Comparison of ENCODE assay signal across 8 cellular contexts in genomic region chr21:44914176-44914874, GRCh38. TPM values are rescaled to one million over a fixed set of nuclear protein-coding genes. Genes with fewer than 3 reads are reported as not detected.
DNase-seq lines count a peak whose midpoint lies in the region; ATAC-seq and TF ChIP-seq lines count a peak whose summit lies in the region.

No MANE protein-coding gene starts in this region.

- no peaks in the 10 kb centered on the region for H3K9me2 ChIP-seq in OCI-LY7 (ENCODE audit: insufficient read depth, low read length)

- no peaks in the 10 kb centered on the region for H4K20me1 ChIP-seq in OCI-LY7 (ENCODE audit: insufficient read depth, low read length)

- peak overlapping the region; percentile 91 for H3K27ac Mint-ChIP-seq in activated naive CD8-positive, alpha-beta T cell treated with anti-CD3 and anti-CD28 coated beads, Interleukin-2, amount 10 ng/mL, durations not matched to agents 7 days and 5 days
- H3K27ac Mint-ChIP-seq in type B pancreatic cell = no peak overlapping the region

- CTCF ChIA-PET in OCI-LY7 (lab: Charles Lee; ENCODE audit: unreplicated experiment) = interaction anchor here (0.6 kb wide), 2 partner anchors 39 to 40 kb away, joined by 3 read pairs; no protein-coding TSS in a partner anchor

- H3K9me3 Mint-ChIP-seq in activated naive CD8-positive, alpha-beta T cell treated with anti-CD3 and anti-CD28 coated beads, Interleukin-2, amount 10 ng/mL, durations not matched to agents 7 days and 5 days = no peaks in the 10 kb centered on the region
- no peaks in the 10 kb centered on the region for H3K9me3 Mint-ChIP-seq in type B pancreatic cell

- TF ChIP-seq CTCF in GM20000 (IDR thresholded peaks at IDR 0.05; ENCODE audit: extremely low read depth, missing control alignments) = no peak
- no peak for TF ChIP-seq CTCF in OCI-LY7 (conservative IDR thresholded peaks at IDR 0.05; ENCODE audit: low read length)
- TF ChIP-seq CTCF in type B pancreatic cell (conservative IDR thresholded peaks at IDR 0.05) = no peak

- peak overlapping the region; percentile 35 for H3K27ac ChIP-seq in OCI-LY7 (ENCODE audit: low read depth, low read length, poor library complexity, severe bottlenecking)

- peak; percentile 73 for DNase-seq in GM20000 (ENCODE audit: low spot score)
- DNase-seq in OCI-LY7 (ENCODE audit: low spot score) = peak; percentile 69
- DNase-seq in activated naive CD8-positive, alpha-beta T cell treated with anti-CD3 and anti-CD28 coated beads, Interleukin-2, amount 10 ng/mL, durations not matched to agents 7 days and 5 days = peak; percentile 84
- peak; percentile 38 for DNase-seq in stimulated activated CD8-positive, alpha-beta memory T cell treated with anti-CD3 and anti-CD28 coated beads, Interleukin-7, amount 100 ng/mL, for 24 hours (ENCODE audit: low read depth)
- DNase-seq in type B pancreatic cell (ENCODE audit: extremely low spot score, unreplicated experiment) = no peak
- DNase-seq in NCI-H1436 treated with DMSO at 0.1 percent for 48 hours (lab: John Stamatoyannopoulos, UW) = no peak
- DNase-seq in NCI-H2171 treated with DMSO at 0.1 percent for 48 hours (lab: John Stamatoyannopoulos, UW) = no peak

- H2AFZ ChIP-seq in OCI-LY7 (ENCODE audit: low read length) = peak overlapping the region; percentile 64

- ATAC-seq in activated naive CD8-positive, alpha-beta T cell treated with anti-CD3 and anti-CD28 coated beads, Interleukin-2, amount 10 ng/mL, durations not matched to agents 7 days and 5 days (ENCODE audit: low read depth) = peak; percentile 60
- ATAC-seq in GM21360 (IDR thresholded peaks at IDR 0.05; ENCODE audit: unreplicated experiment) = no peak

- peak overlapping the region; percentile 79 for H3K4me3 Mint-ChIP-seq in activated naive CD8-positive, alpha-beta T cell treated with anti-CD3 and anti-CD28 coated beads, Interleukin-2, amount 10 ng/mL, durations not matched to agents 7 days and 5 days
- H3K4me3 Mint-ChIP-seq in type B pancreatic cell = no peak overlapping the region

- H3K36me3 Mint-ChIP-seq in activated naive CD8-positive, alpha-beta T cell treated with anti-CD3 and anti-CD28 coated beads, Interleukin-2, amount 10 ng/mL, durations not matched to agents 7 days and 5 days = peaks cover 29% of the 10 kb centered on the region
- no peaks in the 10 kb centered on the region for H3K36me3 Mint-ChIP-seq in type B pancreatic cell

- no peaks in the 10 kb centered on the region for H3K27me3 Mint-ChIP-seq in activated naive CD8-positive, alpha-beta T cell treated with anti-CD3 and anti-CD28 coated beads, Interleukin-2, amount 10 ng/mL, durations not matched to agents 7 days and 5 days
- peaks cover 18% of the 10 kb centered on the region for H3K27me3 Mint-ChIP-seq in type B pancreatic cell

- no peaks in the 10 kb centered on the region for H3K79me2 ChIP-seq in OCI-LY7 (ENCODE audit: insufficient read depth, low read depth, low read length)

- peaks cover 47% of the 10 kb centered on the region for H3K4me1 Mint-ChIP-seq in activated naive CD8-positive, alpha-beta T cell treated with anti-CD3 and anti-CD28 coated beads, Interleukin-2, amount 10 ng/mL, durations not matched to agents 7 days and 5 days
- peaks cover 6% of the 10 kb centered on the region for H3K4me1 Mint-ChIP-seq in type B pancreatic cell (ENCODE audit: unreplicated experiment)

- H3K4me3 ChIP-seq in OCI-LY7 (ENCODE audit: low read depth, low read length, poor library complexity, severe bottlenecking) = peak overlapping the region; percentile 37

- peaks cover 41% of the 10 kb centered on the region for H3K4me1 ChIP-seq in OCI-LY7 (ENCODE audit: insufficient read depth, low read length, poor library complexity, severe bottlenecking)

- BruUV-seq in OCI-LY7 (replicated peaks; lab: Mats Ljungman, UMichigan) = no TSS peak

- no peaks in the 10 kb centered on the region for H3K36me3 ChIP-seq in OCI-LY7 (ENCODE audit: insufficient read depth, low read length)

- H3K9me3 ChIP-seq in OCI-LY7 (ENCODE audit: low read length) = no peaks in the 10 kb centered on the region

- H3K4me2 ChIP-seq in OCI-LY7 (ENCODE audit: low read length) = peak overlapping the region; percentile 54

- intact Hi-C loops in OCI-LY7 (cut with micrococcal nuclease; ENCODE audit: unreplicated experiment) = loop anchor here (2.0 kb wide), 1 partner anchor 16 kb away; no protein-coding TSS in a partner anchor

- POLR2A ChIA-PET in OCI-LY7 (lab: Charles Lee) = interaction anchor here (0.7 to 1.2 kb wide), 2 partner anchors 13 to 18 kb away, joined by 3 to 9 read pairs; no protein-coding TSS in a partner anchor
- POLR2A ChIA-PET in activated naive CD8-positive, alpha-beta T cell treated with anti-CD3 and anti-CD28 coated beads, Interleukin-2, amount 10 ng/mL, durations not matched to agents 7 days and 5 days (lab: Charles Lee) = interaction anchor here (0.6 to 6.7 kb wide), 8 partner anchors 15 to 901 kb away, joined by 3 to 165 read pairs (median 4); partner anchors contain the start of genes PTTG1IP, SLX9 and UBE2G2

RNA-seq across cellular contexts. Expression of gene ITGB2, which starts 6.4 kb away (rescaled TPM):
- 4.2 and 11.6 TPM in 2 replicates for total RNA-seq in OCI-LY7 (2014; rRNA removed; shearing (Covaris generic))
- total RNA-seq in OCI-LY7 (2022) (60.8 and 78.9 TPM in 2 replicates), type B pancreatic cell (ENCODE audit: low replicate concordance) (0.36 and 0.80 TPM in 2 replicates)
- total RNA-seq in activated naive CD8-positive, alpha-beta T cell treated with anti-CD3 and anti-CD28 coated beads, Interleukin-2, amount 10 ng/mL, durations not matched to agents 7 days and 5 days = 100 to 1,000 TPM; 416 to 452 TPM

RNA-seq across cellular contexts. Expression of gene SLX9, which starts 25.5 kb away (rescaled TPM):
- 18.6 and 37.0 TPM in 2 replicates for total RNA-seq in OCI-LY7 (2014; rRNA removed; shearing (Covaris generic))
- total RNA-seq in OCI-LY7 (2022) (53.3 and 61.6 TPM in 2 replicates), type B pancreatic cell (ENCODE audit: low replicate concordance) (25.6 and 33.3 TPM in 2 replicates)
- total RNA-seq in activated naive CD8-positive, alpha-beta T cell treated with anti-CD3 and anti-CD28 coated beads, Interleukin-2, amount 10 ng/mL, durations not matched to agents 7 days and 5 days = 10 to 100 TPM; 44.2 to 44.3 TPM

RNA-seq across cellular contexts. Expression of gene PTTG1IP, which starts 40.8 kb away (rescaled TPM):
- total RNA-seq in OCI-LY7 (2014; rRNA removed; shearing (Covaris generic)) = 38.3 and 38.9 TPM in 2 replicates
- total RNA-seq in OCI-LY7 (2022) (56.3 and 58.1 TPM in 2 replicates), type B pancreatic cell (ENCODE audit: low replicate concordance) (168 and 195 TPM in 2 replicates)
- total RNA-seq in activated naive CD8-positive, alpha-beta T cell treated with anti-CD3 and anti-CD28 coated beads, Interleukin-2, amount 10 ng/mL, durations not matched to agents 7 days and 5 days = 10 to 100 TPM; 66.1 to 73.2 TPM

Comparison
In these comparisons a context has a peak if more than half of its experiments do, and no peak if none do; other contexts are left out.
1. DNase-seq: peak in GM20000 (single experiment), OCI-LY7 (single experiment), activated naive CD8-positive, alpha-beta T cell treated with anti-CD3 and anti-CD28 coated beads, Interleukin-2, amount 10 ng/mL, durations not matched to agents 7 days and 5 days (single experiment) and stimulated activated CD8-positive, alpha-beta memory T cell treated with anti-CD3 and anti-CD28 coated beads, Interleukin-7, amount 100 ng/mL, for 24 hours (single experiment); none in type B pancreatic cell (single experiment), NCI-H1436 treated with DMSO at 0.1 percent for 48 hours (single experiment) and NCI-H2171 treated with DMSO at 0.1 percent for 48 hours (single experiment).